In the genomic region with DNA sequence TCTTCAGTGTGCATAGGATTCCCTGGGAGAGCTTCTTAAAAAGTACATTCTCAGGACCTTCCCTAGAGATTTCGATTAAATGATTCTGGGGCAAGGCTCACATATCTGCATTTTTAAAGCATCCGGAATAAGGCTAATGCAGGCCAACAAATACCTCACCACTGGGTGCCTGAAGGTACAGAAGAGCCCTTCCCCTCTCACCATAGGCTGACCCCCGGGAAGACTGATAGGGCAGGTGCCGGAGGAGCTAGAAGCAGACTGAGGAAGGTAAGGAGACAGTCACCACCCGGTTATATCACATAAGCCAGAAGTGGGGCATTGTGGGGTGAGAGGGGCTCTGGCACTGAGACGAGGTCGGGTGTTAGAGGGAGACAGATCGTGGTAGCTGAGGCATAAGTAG, we compare ENCODE assay signal across 24 cellular contexts.
"Had no signal": no experiment of that assay in that cellular context is flagged by ENCODE, and none has a peak within 500 bp of the region (broad histone marks: within the 10 kb centered on the region; RNA-seq: fewer than 3 reads in every experiment).

No MANE protein-coding gene starts in this region.

- ATAC-seq: mucosa of descending colon; naive thymus-derived CD4-positive, alpha-beta T cell; natural killer cell treated with Interleukin-12 subunit alpha and Interleukin-12 subunit beta and Interleukin-15 and Interleukin-18, amount 100 ng/mL, for 72 hours; sciatic nerve; stimulated activated naive B cell treated with anti-CD40 and anti-IgM and Interleukin-4, amounts not matched to agents 10 μg/mL and 1 μg/mL and 100 μg/mL, for 72 hours had no signal

- H3K4me3 ChIP-seq: heart right ventricle, hepatocyte, left ventricle myocardium inferior, lung, mucosa of descending colon, ovary, prostate gland, skin epidermis, tibial nerve, upper lobe of left lung, vagina had no signal

- H3K36me3 Mint-ChIP-seq: mesothelial cell of epicardium; naive thymus-derived CD4-positive, alpha-beta T cell; natural killer cell treated with Interleukin-12 subunit alpha and Interleukin-12 subunit beta and Interleukin-15 and Interleukin-18, amount 100 ng/mL, for 72 hours; stimulated activated naive B cell treated with anti-CD40 and anti-IgM and Interleukin-4, amounts not matched to agents 10 μg/mL and 1 μg/mL and 100 μg/mL, for 72 hours had no signal

- H2AFZ ChIP-seq: hepatocyte had no signal

- DNase-seq: heart right ventricle; islet precursor cell; left ventricle myocardium inferior; mesendoderm; mucosa of descending colon; naive thymus-derived CD4-positive, alpha-beta T cell; ovary; stimulated activated CD4-positive, alpha-beta T cell treated with anti-CD3 and anti-CD28 coated beads, Interleukin-12 subunit alpha, Interleukin-12 subunit beta, amount 100 ng/mL, for 4 hours; stimulated activated CD4-positive, alpha-beta T cell treated with anti-CD3 and anti-CD28 coated beads, Interleukin-15, amount 100 ng/mL, for 24 hours; stimulated activated CD4-positive, alpha-beta T cell treated with anti-CD3 and anti-CD28 coated beads, Interleukin-2, amount 100 ng/mL, for 24 hours; stimulated activated CD4-positive, alpha-beta T cell treated with anti-CD3 and anti-CD28 coated beads, Interleukin-4, amount 100 ng/mL, for 1 hour; stimulated activated naive B cell treated with anti-CD40 and anti-IgM and Interleukin-4, amounts not matched to agents 10 μg/mL and 1 μg/mL and 100 μg/mL, for 72 hours; substantia nigra; upper lobe of left lung had no signal

- H3K4me1 ChIP-seq: left ventricle myocardium inferior, prostate gland, upper lobe of left lung, vagina had no signal

- H3K27ac Mint-ChIP-seq: mesothelial cell of epicardium; naive thymus-derived CD4-positive, alpha-beta T cell; natural killer cell treated with Interleukin-12 subunit alpha and Interleukin-12 subunit beta and Interleukin-15 and Interleukin-18, amount 100 ng/mL, for 72 hours; stimulated activated naive B cell treated with anti-CD40 and anti-IgM and Interleukin-4, amounts not matched to agents 10 μg/mL and 1 μg/mL and 100 μg/mL, for 72 hours; stimulated activated naive CD8-positive, alpha-beta T cell treated with anti-CD3 and anti-CD28 coated beads, Interleukin-15, Interleukin-2, amounts not matched to agents 100 ng/mL and 50 ng/mL, for 24 hours had no signal

- H3K27ac ChIP-seq: heart right ventricle, hepatocyte, left ventricle myocardium inferior, ovary, prostate gland, skin epidermis, tibial nerve, upper lobe of left lung, vagina had no signal

- H3K27me3 Mint-ChIP-seq: natural killer cell treated with Interleukin-12 subunit alpha and Interleukin-12 subunit beta and Interleukin-15 and Interleukin-18, amount 100 ng/mL, for 72 hours; stimulated activated naive B cell treated with anti-CD40 and anti-IgM and Interleukin-4, amounts not matched to agents 10 μg/mL and 1 μg/mL and 100 μg/mL, for 72 hours had no signal

- H3K4me2 ChIP-seq: hepatocyte had no signal

- H3K79me2 ChIP-seq: hepatocyte had no signal

- H3K9me3 Mint-ChIP-seq: mesothelial cell of epicardium; stimulated activated naive CD8-positive, alpha-beta T cell treated with anti-CD3 and anti-CD28 coated beads, Interleukin-15, Interleukin-2, amounts not matched to agents 100 ng/mL and 50 ng/mL, for 24 hours had no signal

- H3K9me3 ChIP-seq: heart right ventricle, left ventricle myocardium inferior, ovary, prostate gland, tibial nerve, upper lobe of left lung, vagina had no signal

- H3K4me3 Mint-ChIP-seq: mesothelial cell of epicardium; naive thymus-derived CD4-positive, alpha-beta T cell; natural killer cell treated with Interleukin-12 subunit alpha and Interleukin-12 subunit beta and Interleukin-15 and Interleukin-18, amount 100 ng/mL, for 72 hours; stimulated activated naive B cell treated with anti-CD40 and anti-IgM and Interleukin-4, amounts not matched to agents 10 μg/mL and 1 μg/mL and 100 μg/mL, for 72 hours; stimulated activated naive CD8-positive, alpha-beta T cell treated with anti-CD3 and anti-CD28 coated beads, Interleukin-15, Interleukin-2, amounts not matched to agents 100 ng/mL and 50 ng/mL, for 24 hours had no signal

- H3K36me3 ChIP-seq: heart right ventricle, left ventricle myocardium inferior, ovary, prostate gland, tibial nerve, upper lobe of left lung, vagina had no signal

- H3K27me3 ChIP-seq: hepatocyte, ovary, tibial nerve, upper lobe of left lung, vagina had no signal

- H3K4me1 Mint-ChIP-seq: mesothelial cell of epicardium; naive thymus-derived CD4-positive, alpha-beta T cell; stimulated activated naive B cell treated with anti-CD40 and anti-IgM and Interleukin-4, amounts not matched to agents 10 μg/mL and 1 μg/mL and 100 μg/mL, for 72 hours had no signal
